In genomic region chr9:132031869-132032583, GRCh38 we compare ENCODE assay signal across 30 cellular contexts. TPM values are rescaled to one million over a fixed set of nuclear protein-coding genes. Genes with fewer than 3 reads are reported as not detected.
DNase-seq lines count a peak whose midpoint lies in the region; ATAC-seq, FAIRE-seq and TF ChIP-seq lines count a peak whose summit lies in the region.
"Had no signal": no experiment of that assay in that cellular context is flagged by ENCODE, and none has a peak within 500 bp of the region (broad histone marks: within the 10 kb centered on the region; RNA-seq: fewer than 3 reads in every experiment).

No MANE protein-coding gene starts in this region.

- H3K4me1 Mint-ChIP-seq in activated CD4-positive, alpha-beta T cell treated with anti-CD3 and anti-CD28 coated beads for 36 hours = peaks cover 43% of the 10 kb centered on the region

- no peaks in the 10 kb centered on the region for H3K9me3 Mint-ChIP-seq in activated CD4-positive, alpha-beta T cell treated with anti-CD3 and anti-CD28 coated beads for 36 hours (ENCODE audit: low read depth)
- H3K9me3 Mint-ChIP-seq: activated naive CD4-positive, alpha-beta T cell treated with anti-CD3 and anti-CD28 coated beads, Interleukin-2, amount 10 ng/mL, durations not matched to agents 7 days and 5 days; activated T-cell treated with anti-CD3 and anti-CD28 coated beads, Interleukin-2, amount 50 U/mL, for 4 hours; nephron; stimulated activated naive CD8-positive, alpha-beta T cell treated with anti-CD3 and anti-CD28 coated beads, Interleukin-15, Interleukin-2, amounts not matched to agents 100 ng/mL and 50 ng/mL, for 24 hours had no signal

- DNase-seq in GM13976 (ENCODE audit: low spot score) = peak; percentile 50
- no peak for DNase-seq in K562 (ENCODE audit: extremely low read depth in 1 of 4, low spot score in 3 of 4)
- DNase-seq in effector memory CD4-positive, alpha-beta T cell = no peak
- no peak for DNase-seq in activated CD4-positive, alpha-beta T cell treated with anti-CD3 and anti-CD28 coated beads for 36 hours
- no peak for DNase-seq in testis
- DNase-seq: activated CD4-positive, CD25-positive, alpha-beta regulatory T cell treated with anti-CD3 and anti-CD28 coated beads, Interleukin-2, amount 50 U/mL, for 72 hours; activated CD8-positive, alpha-beta memory T cell treated with anti-CD3 and anti-CD28 coated beads for 24 hours; activated naive CD4-positive, alpha-beta T cell treated with anti-CD3 and anti-CD28 coated beads, Interleukin-2, amount 10 ng/mL, durations not matched to agents 7 days and 5 days; activated T-cell treated with anti-CD3 and anti-CD28 coated beads, Interleukin-2, amount 50 U/mL, for 4 hours; amygdala; EL; left colon; NCI-H1048; NCI-H187 treated with DMSO at 0.1 percent for 48 hours; NCI-H2227 treated with DMSO at 0.1 percent for 48 hours; NCI-H774; OCI-M1; ovary; SHP77 treated with DMSO at 0.1 percent for 48 hours; spleen; stimulated activated CD4-positive, alpha-beta T cell treated with anti-CD3 and anti-CD28 coated beads, Interleukin-4, amount 100 ng/mL, for 1 hour; transverse colon had no signal

- TF ChIP-seq CTCF in GM13976 (IDR thresholded peaks at IDR 0.05; ENCODE audit: borderline replicate concordance, control extremely low read depth, extremely low read depth, insufficient read depth, missing control alignments) (peak; percentile 9), K562 (IDR thresholded peaks at IDR 0.05 in 2 of 3, conservative IDR thresholded peaks at IDR 0.05 in 1 of 3; ENCODE audit: insufficient read depth in 2 of 3, low read depth in 1 of 3, low read length in 3 of 3) (no peak), testis (IDR thresholded peaks at IDR 0.05) (no peak)

- no peaks in the 10 kb centered on the region for H3K9me1 ChIP-seq in K562 (ENCODE audit: control insufficient read depth, insufficient read depth, low read length)

- H3K4me3 ChIP-seq in BLaER1 = no peak overlapping the region
- no peak overlapping the region for H3K4me3 ChIP-seq in K562
- H3K4me3 ChIP-seq in effector memory CD4-positive, alpha-beta T cell (ENCODE audit: insufficient read depth, low read depth, low read length, poor library complexity, severe bottlenecking) = no peak overlapping the region
- no peak overlapping the region for H3K4me3 ChIP-seq in testis
- H3K4me3 ChIP-seq: A549, heart left ventricle, ovary, spleen, transverse colon had no signal

- FAIRE-seq in K562 (lab: Jason Lieb, UNC) = peak; percentile 37
- FAIRE-seq: A549, H54 had no signal

- ATAC-seq in HG02885 (IDR thresholded peaks at IDR 0.05; ENCODE audit: poor library complexity, unreplicated experiment) (peak; percentile 37), K562 (no peak), GM21526 (IDR thresholded peaks at IDR 0.05; ENCODE audit: low FRiP score, unreplicated experiment) (no peak)
- no peak for ATAC-seq in activated CD4-positive, alpha-beta T cell treated with anti-CD3 and anti-CD28 coated beads for 36 hours
- ATAC-seq: A549; activated T-cell treated with anti-CD3 and anti-CD28 coated beads, Interleukin-2, amount 50 U/mL, for 4 hours; left colon had no signal

- POLR2A ChIA-PET in K562 (lab: Yijun Ruan, JAX) = interaction anchor here (0.7 kb wide), 1 partner anchor 16 kb away, joined by 3 read pairs; no protein-coding TSS in a partner anchor
- POLR2A ChIA-PET in activated CD4-positive, alpha-beta T cell treated with anti-CD3 and anti-CD28 coated beads for 36 hours (lab: Charles Lee) = no interaction called here

- no peak for TF ChIP-seq EP300 in K562 (IDR thresholded peaks at IDR 0.05; ENCODE audit: low read length)

- H3K27me3 Mint-ChIP-seq in activated CD4-positive, alpha-beta T cell treated with anti-CD3 and anti-CD28 coated beads for 36 hours = no peaks in the 10 kb centered on the region
- H3K27me3 Mint-ChIP-seq: activated naive CD4-positive, alpha-beta T cell treated with anti-CD3 and anti-CD28 coated beads, Interleukin-2, amount 10 ng/mL, durations not matched to agents 7 days and 5 days; stimulated activated naive CD8-positive, alpha-beta T cell treated with anti-CD3 and anti-CD28 coated beads, Interleukin-15, Interleukin-2, amounts not matched to agents 100 ng/mL and 50 ng/mL, for 24 hours had no signal

- WGBS in K562 (ENCODE audit: insufficient coverage, low coverage, missing lambda C conversion rate) = 88% methylated on average over 10 of the region's 10 CpGs
- WGBS in testis, 2 donors = 84 to 89% methylated on average over 10 of the region's 10 CpGs

- H3K36me3 Mint-ChIP-seq in activated CD4-positive, alpha-beta T cell treated with anti-CD3 and anti-CD28 coated beads for 36 hours (ENCODE audit: low read depth) = no peaks in the 10 kb centered on the region
- H3K36me3 Mint-ChIP-seq: activated naive CD4-positive, alpha-beta T cell treated with anti-CD3 and anti-CD28 coated beads, Interleukin-2, amount 10 ng/mL, durations not matched to agents 7 days and 5 days had no signal

- H3K4me2 ChIP-seq in BLaER1 = peak overlapping the region; percentile 67
- no peak overlapping the region for H3K4me2 ChIP-seq in K562 (ENCODE audit: insufficient read depth, low read length)
- H3K4me2 ChIP-seq: A549 had no signal

- H3K4me1 ChIP-seq in BLaER1 = peaks cover 29% of the 10 kb centered on the region
- peaks cover 0 to 3% of the 10 kb centered on the region in 2 experiments; a peak in 2 of 5 replicates for H3K4me1 ChIP-seq in K562 (replicated peaks in 1 of 2; ENCODE audit: control insufficient read depth in 2 of 2, insufficient read depth in 2 of 2, low read length in 2 of 2)
- H3K4me1 ChIP-seq in effector memory CD4-positive, alpha-beta T cell (ENCODE audit: control insufficient read depth, insufficient read depth, low read length, poor library complexity, severe bottlenecking) = no peaks in the 10 kb centered on the region
- no peaks in the 10 kb centered on the region for H3K4me1 ChIP-seq in testis
- H3K4me1 ChIP-seq: transverse colon had no signal

- H3K27me3 ChIP-seq in BLaER1 = no peaks in the 10 kb centered on the region
- no peaks in the 10 kb centered on the region for H3K27me3 ChIP-seq in K562 (ENCODE audit: control insufficient read depth in 2 of 2, insufficient read depth in 2 of 2, low read length in 2 of 2)
- H3K27me3 ChIP-seq in effector memory CD4-positive, alpha-beta T cell (replicated peaks; ENCODE audit: control insufficient read depth, insufficient read depth, low read length, poor library complexity, severe bottlenecking) = no peaks in the 10 kb centered on the region
- no peaks in the 10 kb centered on the region for H3K27me3 ChIP-seq in testis
- H3K27me3 ChIP-seq: heart left ventricle, ovary, spleen, transverse colon had no signal

- H3K9me3 ChIP-seq in BLaER1 (no peaks in the 10 kb centered on the region), K562 (replicated peaks; ENCODE audit: control insufficient read depth, insufficient read depth, low read depth, low read length) (no peaks in the 10 kb centered on the region), testis (no peaks in the 10 kb centered on the region)
- no peaks in the 10 kb centered on the region for H3K9me3 ChIP-seq in effector memory CD4-positive, alpha-beta T cell (ENCODE audit: control insufficient read depth, low read length)
- H3K9me3 ChIP-seq: A549, heart left ventricle, ovary, spleen, transverse colon had no signal

- TF ChIP-seq POLR2A in K562 (conservative IDR thresholded peaks at IDR 0.05) = no peak
- no peak for TF ChIP-seq POLR2A in testis (IDR thresholded peaks at IDR 0.05)

- no peak overlapping the region for H3K27ac Mint-ChIP-seq in activated CD4-positive, alpha-beta T cell treated with anti-CD3 and anti-CD28 coated beads for 36 hours
- H3K27ac Mint-ChIP-seq: activated naive CD4-positive, alpha-beta T cell treated with anti-CD3 and anti-CD28 coated beads, Interleukin-2, amount 10 ng/mL, durations not matched to agents 7 days and 5 days; nephron; stimulated activated naive CD8-positive, alpha-beta T cell treated with anti-CD3 and anti-CD28 coated beads, Interleukin-15, Interleukin-2, amounts not matched to agents 100 ng/mL and 50 ng/mL, for 24 hours had no signal

- CTCF ChIA-PET in K562 (lab: Yijun Ruan, JAX; ENCODE audit: low intra/inter-chr PET ratio) = no interaction called here
- CTCF ChIA-PET in activated CD4-positive, alpha-beta T cell treated with anti-CD3 and anti-CD28 coated beads for 36 hours (lab: Charles Lee) = no interaction called here

- no peak overlapping the region for H3K27ac ChIP-seq in BLaER1
- no peak overlapping the region for H3K27ac ChIP-seq in K562 (ENCODE audit: extremely low read depth, low read depth, low read length)
- no peak overlapping the region for H3K27ac ChIP-seq in effector memory CD4-positive, alpha-beta T cell (ENCODE audit: insufficient read depth, low read length, poor library complexity, severe bottlenecking)
- no peak overlapping the region for H3K27ac ChIP-seq in testis
- H3K27ac ChIP-seq: A549, heart left ventricle, ovary, spleen, transverse colon had no signal

- peaks cover 100% of the 10 kb centered on the region for H4K20me1 ChIP-seq in BLaER1
- H4K20me1 ChIP-seq in K562 (replicated peaks; ENCODE audit: control insufficient read depth, insufficient read depth, low read length) = peaks cover 34% of the 10 kb centered on the region

- BruUV-seq in K562 (replicated peaks; lab: Mats Ljungman, UMichigan) = no TSS peak

- H3K36me3 ChIP-seq in BLaER1 = no peaks in the 10 kb centered on the region
- no peaks in the 10 kb centered on the region for H3K36me3 ChIP-seq in K562 (ENCODE audit: control insufficient read depth, insufficient read depth, low read length)
- no peaks in the 10 kb centered on the region for H3K36me3 ChIP-seq in effector memory CD4-positive, alpha-beta T cell (ENCODE audit: control insufficient read depth, insufficient read depth, low read length)
- no peaks in the 10 kb centered on the region for H3K36me3 ChIP-seq in testis (ENCODE audit: low read depth, missing control alignments)
- H3K36me3 ChIP-seq: heart left ventricle, ovary, spleen, transverse colon had no signal

- in situ Hi-C loops in GM13976 (cut with MboI; ENCODE audit: low sequenced_read_pairs, unreplicated experiment) = no loop called here
- in situ Hi-C loops in K562 (cut with MboI) = no loop called here

- intact Hi-C loops in K562 (cut with micrococcal nuclease) = no loop called here
- intact Hi-C loops in activated CD4-positive, alpha-beta T cell treated with anti-CD3 and anti-CD28 coated beads for 36 hours (cut with DNase I, micrococcal nuclease) = no loop called here
- intact Hi-C loops in testis (cut with DNase I; ENCODE audit: low total_unique reads) = no loop called here

- no peak overlapping the region for H3K4me3 Mint-ChIP-seq in activated CD4-positive, alpha-beta T cell treated with anti-CD3 and anti-CD28 coated beads for 36 hours
- H3K4me3 Mint-ChIP-seq: activated naive CD4-positive, alpha-beta T cell treated with anti-CD3 and anti-CD28 coated beads, Interleukin-2, amount 10 ng/mL, durations not matched to agents 7 days and 5 days; activated T-cell treated with anti-CD3 and anti-CD28 coated beads, Interleukin-2, amount 50 U/mL, for 4 hours; nephron; stimulated activated naive CD8-positive, alpha-beta T cell treated with anti-CD3 and anti-CD28 coated beads, Interleukin-15, Interleukin-2, amounts not matched to agents 100 ng/mL and 50 ng/mL, for 24 hours had no signal

- H3K9ac ChIP-seq in BLaER1 = no peak overlapping the region
- H3K9ac ChIP-seq in K562 (ENCODE audit: insufficient read depth in 1 of 2, low read depth in 2 of 2, low read length in 2 of 2) = no peak overlapping the region

- H2AFZ ChIP-seq in K562 (ENCODE audit: low read depth, low read length) = no peak overlapping the region

- TF ChIP-seq RAD21 in K562 (CRISPR knock-in tag; conservative IDR thresholded peaks at IDR 0.05 in 1 of 2, IDR thresholded peaks at IDR 0.05 in 1 of 2) = no peak

- peaks cover 3% of the 10 kb centered on the region; the same call in 1 of the 3 replicates for H3K79me2 ChIP-seq in K562 (ENCODE audit: control insufficient read depth, insufficient read depth, low read length)

RNA-seq across cellular contexts. Expression of gene MED27, which starts 47.6 kb away (rescaled TPM):
- total RNA-seq in K562 (2011; cell fraction: chromatin; rRNA removed; ENCODE audit: low replicate concordance) = 26.4 and 33.2 TPM in 2 replicates
- 24.2 and 24.8 TPM in 2 replicates for total RNA-seq in K562 (2011; cell fraction: nucleolus; rRNA removed)
- total RNA-seq in K562 (2011; cell fraction: nucleoplasm; rRNA removed) = 25.0 and 27.9 TPM in 2 replicates
- 27.2 and 35.8 TPM in 2 replicates for total RNA-seq in K562 (2014; rRNA removed)
- total RNA-seq in K562 (2014; rRNA removed; fragmentation: Illumina TruSeq; extraction: Trizol) = 24.0 and 25.2 TPM in 2 replicates
- total RNA-seq in K562 (2015; rRNA removed; fragmentation: Illumina TruSeq; extraction: Trizol) = 28.9 and 29.7 TPM in 2 replicates
- 36.1 and 38.5 TPM in 2 replicates for total RNA-seq in K562 (2021)
- 40.8 and 47.9 TPM in 2 replicates for polyA plus RNA-seq in K562 (2011; rRNA removed)
- polyA plus RNA-seq in K562 (2011; cell fraction: cytosol; rRNA removed) = 56.7 and 69.0 TPM in 2 replicates
- 21.8 and 22.7 TPM in 2 replicates for polyA plus RNA-seq in K562 (2011; cell fraction: nucleus; rRNA removed)
- polyA plus RNA-seq in K562 (2012) = 42.0 and 45.2 TPM in 2 replicates
- 43.1 and 44.5 TPM in 2 replicates for polyA plus RNA-seq in K562 (2014; fragmentation: Illumina TruSeq; extraction: Trizol)
- 10 to 100 TPM; 73.3 to 91.0 TPM for polyA plus RNA-seq in K562 (2014; fragmentation: Nextera tagmentation; extraction: Ambion mirVana)
- polyA plus RNA-seq in K562 (2014; rRNA removed) = 24.4 and 28.2 TPM in 2 replicates
- polyA minus RNA-seq in K562 (2011; rRNA and poly(A)+ RNA removed) = 51.5 and 71.0 TPM in 2 replicates
- 19.9 and 29.0 TPM in 2 replicates for polyA minus RNA-seq in K562 (2011; cell fraction: cytosol; rRNA and poly(A)+ RNA removed)
- polyA minus RNA-seq in K562 (2011; cell fraction: nucleus; rRNA and poly(A)+ RNA removed) = 16.2 and 22.0 TPM in 2 replicates
- total RNA-seq in activated CD4-positive, alpha-beta T cell treated with anti-CD3 and anti-CD28 coated beads for 36 hours = 10 to 100 TPM; 29.1 to 32.5 TPM
- 10 to 100 TPM; 30.7 to 33.7 TPM for total RNA-seq in testis
- 45.0 TPM for polyA plus RNA-seq in testis (ENCODE audit: insufficient read depth, low read depth, low replicate concordance)
